In genomic region chr6:128071212-128071611, GRCh38 we compare ENCODE assay signal across 14 cellular contexts.
DNase-seq lines count a peak whose midpoint lies in the region; ATAC-seq and TF ChIP-seq lines count a peak whose summit lies in the region.
"Had no signal": no experiment of that assay in that cellular context is flagged by ENCODE, and none has a peak within 500 bp of the region (broad histone marks: within the 10 kb centered on the region; RNA-seq: fewer than 3 reads in every experiment).

No MANE protein-coding gene starts in this region.

- H3K27me3 ChIP-seq in left lung: no peaks in the 10 kb centered on the region

- H3K36me3 Mint-ChIP-seq in activated T-helper 17 cell treated with anti-CD3 and anti-CD28 coated beads, Interleukin-2, amount 50 U/mL, for 72 hours (ENCODE audit: low read depth): no peaks in the 10 kb centered on the region
- H3K36me3 Mint-ChIP-seq: natural killer cell had no signal

- intact Hi-C loops in left lung (cut with DNase I): no loop called here

- no peaks in the 10 kb centered on the region for H3K36me3 ChIP-seq in left lung

- ATAC-seq in GM19025 (IDR thresholded peaks at IDR 0.05; ENCODE audit: low read depth, unreplicated experiment): peak; percentile 78
- ATAC-seq in GM21786 (IDR thresholded peaks at IDR 0.05; ENCODE audit: unreplicated experiment): peak; percentile 76
- peak; percentile 80 for ATAC-seq in HG03135 (IDR thresholded peaks at IDR 0.05; ENCODE audit: unreplicated experiment)
- peak; percentile 47 for ATAC-seq in activated T-helper 17 cell treated with anti-CD3 and anti-CD28 coated beads, Interleukin-2, amount 50 U/mL, for 72 hours (replicated peaks)
- ATAC-seq in left lung: no peak
- no peak for ATAC-seq in HG03139 (IDR thresholded peaks at IDR 0.05; ENCODE audit: unreplicated experiment)
- ATAC-seq: natural killer cell, right cardiac atrium had no signal

- H3K9me3 Mint-ChIP-seq in activated T-helper 17 cell treated with anti-CD3 and anti-CD28 coated beads, Interleukin-2, amount 50 U/mL, for 72 hours: peaks cover 3% of the 10 kb centered on the region
- H3K9me3 Mint-ChIP-seq: H9, natural killer cell had no signal

- H3K27ac Mint-ChIP-seq in activated T-helper 17 cell treated with anti-CD3 and anti-CD28 coated beads, Interleukin-2, amount 50 U/mL, for 72 hours: peak overlapping the region; percentile 25
- H3K27ac Mint-ChIP-seq: natural killer cell had no signal

- peaks cover 7% of the 10 kb centered on the region for H3K4me1 Mint-ChIP-seq in activated T-helper 17 cell treated with anti-CD3 and anti-CD28 coated beads, Interleukin-2, amount 50 U/mL, for 72 hours
- H3K4me1 Mint-ChIP-seq: natural killer cell had no signal

- no peak overlapping the region for H3K27ac ChIP-seq in left lung

- H3K9me3 ChIP-seq in left lung: no peaks in the 10 kb centered on the region

- no peak overlapping the region for H3K4me3 ChIP-seq in left lung
- H3K4me3 ChIP-seq: lung had no signal

- peaks cover 7% of the 10 kb centered on the region for H3K27me3 Mint-ChIP-seq in activated T-helper 17 cell treated with anti-CD3 and anti-CD28 coated beads, Interleukin-2, amount 50 U/mL, for 72 hours

- DNase-seq in AG08395 (ENCODE audit: low spot score): no peak
- no peak for DNase-seq in left lung
- DNase-seq: activated gamma-delta T cell, anterior cingulate cortex, H9, natural killer cell, NCI-H446 treated with DMSO at 0.1 percent for 48 hours, right cardiac atrium had no signal

- no peak for TF ChIP-seq CTCF in left lung (IDR thresholded peaks at IDR 0.05)

- no peaks in the 10 kb centered on the region for H3K4me1 ChIP-seq in left lung

- peak overlapping the region; percentile 31 for H3K4me3 Mint-ChIP-seq in activated T-helper 17 cell treated with anti-CD3 and anti-CD28 coated beads, Interleukin-2, amount 50 U/mL, for 72 hours
- H3K4me3 Mint-ChIP-seq: H9, natural killer cell had no signal

Comparison
In these comparisons a context has a peak if more than half of its experiments do, and no peak if none do; other contexts are left out.
1. ATAC-seq: peak in GM19025 (single experiment), GM21786 (single experiment), HG03135 (single experiment) and activated T-helper 17 cell treated with anti-CD3 and anti-CD28 coated beads, Interleukin-2, amount 50 U/mL, for 72 hours (single experiment); none in left lung (single experiment) and HG03139 (single experiment).